In the genomic region with DNA sequence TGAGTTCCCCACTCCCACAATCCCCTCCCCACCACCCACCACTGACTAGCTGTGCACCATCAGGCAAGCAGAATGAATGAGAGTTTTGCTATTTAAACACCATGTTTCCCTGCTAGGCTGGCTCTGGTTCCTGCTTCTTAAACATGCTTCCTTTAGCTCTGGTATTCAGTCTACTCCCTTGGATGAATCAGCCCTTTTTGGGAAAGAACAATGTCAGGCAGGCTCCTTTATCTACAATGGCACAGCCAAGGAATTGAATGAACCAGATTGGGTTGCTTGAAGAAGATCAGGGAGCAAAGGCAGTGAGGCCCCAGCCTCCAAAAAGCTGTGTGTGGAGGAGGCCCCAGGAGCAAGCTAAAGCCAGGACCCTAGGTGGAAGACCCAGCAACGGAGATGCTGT, we compare ENCODE assay signal across 17 cellular contexts.
"Had no signal": no experiment of that assay in that cellular context is flagged by ENCODE, and none has a peak within 500 bp of the region (broad histone marks: within the 10 kb centered on the region; RNA-seq: fewer than 3 reads in every experiment).

No MANE protein-coding gene starts in this region.

- H3K27me3 ChIP-seq: ascending aorta, sigmoid colon, tibial nerve had no signal

- H3K36me3 ChIP-seq: ascending aorta, breast epithelium, esophagus muscularis mucosa, heart right ventricle, sigmoid colon, tibial nerve had no signal

- ATAC-seq: activated naive CD8-positive, alpha-beta T cell treated with anti-CD3 and anti-CD28 coated beads, Interleukin-2, amount 50 U/mL, for 24 hours; activated T-cell treated with anti-CD3 and anti-CD28 coated beads, Interleukin-2, amount 50 U/mL, for 4 hours; heart right ventricle; natural killer cell had no signal

- H3K27ac ChIP-seq: ascending aorta, breast epithelium, esophagus muscularis mucosa, heart right ventricle, sigmoid colon, tibial nerve had no signal

- H3K9me3 ChIP-seq: ascending aorta, sigmoid colon had no signal

- H3K4me3 ChIP-seq: ascending aorta, breast epithelium, esophagus muscularis mucosa, heart right ventricle, sigmoid colon, tibial nerve had no signal

- DNase-seq: activated CD4-positive, alpha-beta T cell treated with anti-CD3 and anti-CD28 coated beads, Interleukin-2, amount 10 ng/mL, durations not matched to agents 24 days and 14 days; activated CD8-positive, alpha-beta memory T cell treated with anti-CD3 and anti-CD28 coated beads, Interleukin-2, amount 50 U/mL, for 4 hours; activated naive CD4-positive, alpha-beta T cell treated with anti-CD3 and anti-CD28 coated beads for 36 hours; activated naive CD8-positive, alpha-beta T cell treated with anti-CD3 and anti-CD28 coated beads, Interleukin-2, amount 50 U/mL, for 24 hours; activated T-cell treated with anti-CD3 and anti-CD28 coated beads, Interleukin-2, amount 50 U/mL, for 4 hours; cerebellar nuclear complex; cortex of kidney; heart right ventricle; natural killer cell; sigmoid colon; stimulated activated CD4-positive, alpha-beta T cell treated with anti-CD3 and anti-CD28 coated beads, Interleukin-1b, Interleukin-23, amount 100 ng/mL, for 48 hours; stimulated activated naive CD4-positive, alpha-beta T cell treated with Interleukin-2 at 50 U/mL for 16 hours; T1000 had no signal

- H3K4me1 ChIP-seq: ascending aorta, breast epithelium, esophagus muscularis mucosa, heart right ventricle, sigmoid colon, tibial nerve had no signal
